ENCODE assay signal across 21 cellular contexts in the genomic region with DNA sequence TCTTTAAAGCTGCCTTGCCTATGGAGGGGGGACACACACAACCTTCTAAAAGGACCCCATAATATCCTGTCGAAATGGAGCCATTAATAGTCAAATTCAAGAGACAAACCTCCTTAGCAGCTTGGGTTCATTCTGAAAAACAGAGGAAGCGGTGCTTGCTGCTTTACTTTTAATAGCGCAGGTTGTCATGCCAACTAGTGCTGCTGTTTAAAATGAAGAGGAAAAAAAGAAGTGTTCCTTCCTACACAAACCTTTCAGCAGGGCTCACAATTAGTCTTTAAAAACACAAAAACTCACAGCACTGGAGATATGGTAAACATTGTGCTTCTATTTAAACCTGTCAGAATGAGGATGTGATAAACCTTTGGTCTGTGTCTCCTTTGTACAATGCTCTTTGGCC.
A peak's percentile ranks its signal among the peaks of the same experiment; 100 is the strongest.
DNase-seq lines count a peak whose midpoint lies in the region; ATAC-seq and TF ChIP-seq lines count a peak whose summit lies in the region.
"Had no signal": no experiment of that assay in that cellular context is flagged by ENCODE, and none has a peak within 500 bp of the region (broad histone marks: within the 10 kb centered on the region; RNA-seq: fewer than 3 reads in every experiment).

No MANE protein-coding gene starts in this region.

- H3K36me3 ChIP-seq in OCI-LY1 (ENCODE audit: insufficient read depth, low read length): no peaks in the 10 kb centered on the region

- DNase-seq in NCI-H1694 (lab: John Stamatoyannopoulos, UW) (peak; percentile 33), NCI-H1694 treated with DMSO at 0.1 percent for 48 hours (lab: John Stamatoyannopoulos, UW) (no peak), NCI-H226 (no peak), NCI-H187 treated with DMSO at 0.1 percent for 48 hours (lab: John Stamatoyannopoulos, UW) (no peak), cerebellar nuclear complex (lab: John Stamatoyannopoulos, UW) (no peak)
- no peak for DNase-seq in stimulated activated naive B cell treated with anti-CD40 and anti-IgM and Interleukin-4, amounts not matched to agents 10 μg/mL and 1 μg/mL and 100 μg/mL, for 72 hours
- DNase-seq: 8988T; CD4-positive, alpha-beta T cell; foreskin keratinocyte; NCI-H1092 treated with DMSO at 0.1 percent for 48 hours; NCI-H524; stimulated activated naive CD8-positive, alpha-beta T cell treated with anti-CD3 and anti-CD28 coated beads, Interleukin-15, amount 100 ng/mL, for 72 hours; T-helper 2 cell had no signal

- H3K9me3 Mint-ChIP-seq in stimulated activated naive B cell treated with anti-CD40 and anti-IgM and Interleukin-4, amounts not matched to agents 10 μg/mL and 1 μg/mL and 100 μg/mL, for 72 hours: peaks cover 3 to 6% of the 10 kb centered on the region in 2 donors
- H3K9me3 Mint-ChIP-seq: activated naive CD4-positive, alpha-beta T cell treated with anti-CD3 and anti-CD28 coated beads, Interleukin-2, amount 50 U/mL, for 24 hours had no signal

- no peaks in the 10 kb centered on the region for H3K79me2 ChIP-seq in OCI-LY1 (ENCODE audit: insufficient read depth, low read length)

- H3K4me3 Mint-ChIP-seq in stimulated activated naive B cell treated with anti-CD40 and anti-IgM and Interleukin-4, amounts not matched to agents 10 μg/mL and 1 μg/mL and 100 μg/mL, for 72 hours: no peak overlapping the region
- H3K4me3 Mint-ChIP-seq: activated naive CD4-positive, alpha-beta T cell treated with anti-CD3 and anti-CD28 coated beads, Interleukin-2, amount 50 U/mL, for 24 hours; CD4-positive, alpha-beta T cell; stimulated activated naive CD8-positive, alpha-beta T cell treated with anti-CD3 and anti-CD28 coated beads, Interleukin-15, amount 100 ng/mL, for 72 hours had no signal

- no peaks in the 10 kb centered on the region for H3F3A ChIP-seq in OCI-LY1 (ENCODE audit: insufficient read depth, low read length)

- no peak overlapping the region for H3K9ac ChIP-seq in OCI-LY1 (ENCODE audit: low read length)

- peak; percentile 75 to 78 for ATAC-seq in stimulated activated naive B cell treated with anti-CD40 and anti-IgM and Interleukin-4, amounts not matched to agents 10 μg/mL and 1 μg/mL and 100 μg/mL, for 72 hours (replicated peaks)
- ATAC-seq: foreskin keratinocyte; GM12878; HepG2; stimulated activated naive CD8-positive, alpha-beta T cell treated with anti-CD3 and anti-CD28 coated beads, Interleukin-15, amount 100 ng/mL, for 72 hours had no signal

- H3K4me1 ChIP-seq in OCI-LY1 (ENCODE audit: insufficient read depth, low read length, severe bottlenecking): peaks cover 19% of the 10 kb centered on the region
- H3K4me1 ChIP-seq: foreskin keratinocyte had no signal

- 0 out of 2 replicates have a peak, but pooled peaks cover 3% of the 10 kb centered on the region for H3K9me3 ChIP-seq in OCI-LY1 (ENCODE audit: low read length)
- H3K9me3 ChIP-seq: neutrophil had no signal

- H3K27ac Mint-ChIP-seq in stimulated activated naive B cell treated with anti-CD40 and anti-IgM and Interleukin-4, amounts not matched to agents 10 μg/mL and 1 μg/mL and 100 μg/mL, for 72 hours: peak overlapping the region; percentile 26
- H3K27ac Mint-ChIP-seq: activated naive CD4-positive, alpha-beta T cell treated with anti-CD3 and anti-CD28 coated beads, Interleukin-2, amount 50 U/mL, for 24 hours; CD4-positive, alpha-beta T cell; stimulated activated naive CD8-positive, alpha-beta T cell treated with anti-CD3 and anti-CD28 coated beads, Interleukin-15, amount 100 ng/mL, for 72 hours had no signal

- peaks cover 2 to 6% of the 10 kb centered on the region in 2 donors for H3K36me3 Mint-ChIP-seq in stimulated activated naive B cell treated with anti-CD40 and anti-IgM and Interleukin-4, amounts not matched to agents 10 μg/mL and 1 μg/mL and 100 μg/mL, for 72 hours

- no peaks in the 10 kb centered on the region for H3K9me2 ChIP-seq in OCI-LY1 (ENCODE audit: low read depth, low read length)

- H3K4me3 ChIP-seq in OCI-LY1 (ENCODE audit: low read depth, low read length, poor library complexity, severe bottlenecking): peak overlapping the region; percentile 9
- H3K4me3 ChIP-seq: GM12878, lung, skin epidermis had no signal

- peak overlapping the region; percentile 64 for H3K27ac ChIP-seq in OCI-LY1 (ENCODE audit: low read depth, low read length, poor library complexity, severe bottlenecking)
- H3K27ac ChIP-seq in layer of hippocampus (ENCODE audit: low read depth, low read length): peak overlapping the region; percentile 25
- H3K27ac ChIP-seq: foreskin keratinocyte, neutrophil had no signal

- peak overlapping the region; percentile 43 for H3K4me2 ChIP-seq in OCI-LY1 (ENCODE audit: low read length)

- TF ChIP-seq CTCF in OCI-LY1 (IDR thresholded peaks at IDR 0.05; ENCODE audit: low read length): no peak

- H3K27me3 Mint-ChIP-seq in stimulated activated naive B cell treated with anti-CD40 and anti-IgM and Interleukin-4, amounts not matched to agents 10 μg/mL and 1 μg/mL and 100 μg/mL, for 72 hours: no peaks in the 10 kb centered on the region
- H3K27me3 Mint-ChIP-seq: activated naive CD4-positive, alpha-beta T cell treated with anti-CD3 and anti-CD28 coated beads, Interleukin-2, amount 50 U/mL, for 24 hours; CD4-positive, alpha-beta T cell; stimulated activated naive CD8-positive, alpha-beta T cell treated with anti-CD3 and anti-CD28 coated beads, Interleukin-15, amount 100 ng/mL, for 72 hours had no signal

- H4K20me1 ChIP-seq in OCI-LY1 (ENCODE audit: insufficient read depth, low read length): no peaks in the 10 kb centered on the region

- no peaks in the 10 kb centered on the region for H3K27me3 ChIP-seq in OCI-LY1 (ENCODE audit: insufficient read depth, low read length)
- H3K27me3 ChIP-seq in layer of hippocampus (ENCODE audit: control insufficient read depth, insufficient read depth, low read length): no peaks in the 10 kb centered on the region
- H3K27me3 ChIP-seq: foreskin keratinocyte, neutrophil had no signal

- H3K4me1 Mint-ChIP-seq in stimulated activated naive B cell treated with anti-CD40 and anti-IgM and Interleukin-4, amounts not matched to agents 10 μg/mL and 1 μg/mL and 100 μg/mL, for 72 hours: peaks cover 21 to 29% of the 10 kb centered on the region in 2 donors

- H2AFZ ChIP-seq in OCI-LY1 (ENCODE audit: low read length): no peak overlapping the region
